Comparison of ENCODE assay signal across 29 cellular contexts in the genomic region with DNA sequence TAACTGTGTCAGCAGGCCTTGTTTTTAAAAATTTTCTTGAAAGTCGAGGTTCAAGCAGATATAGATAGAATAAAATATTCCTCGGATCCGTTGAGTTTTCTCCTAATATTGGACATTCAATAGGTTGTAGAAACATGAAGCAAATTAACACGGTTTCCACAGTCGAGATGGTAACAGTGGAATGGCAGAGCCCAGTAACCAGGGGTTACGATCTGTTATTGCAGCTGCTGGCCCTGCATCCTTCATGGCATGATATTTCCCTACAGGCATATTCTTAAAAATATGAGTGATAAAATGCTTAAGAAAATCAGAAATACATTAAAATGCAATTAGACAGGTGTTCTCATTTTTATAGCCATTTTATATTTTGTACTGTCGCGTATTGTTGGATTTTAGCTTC.
"Had no signal": no experiment of that assay in that cellular context is flagged by ENCODE, and none has a peak within 500 bp of the region (broad histone marks: within the 10 kb centered on the region; RNA-seq: fewer than 3 reads in every experiment).

No MANE protein-coding gene starts in this region.

- H3K4me1 ChIP-seq: adrenal gland, body of pancreas, breast epithelium had no signal

- H3K9me3 ChIP-seq: adrenal gland, body of pancreas had no signal

- H3K27ac ChIP-seq: adrenal gland, body of pancreas, brain microvascular endothelial cell, breast epithelium, VCaP had no signal

- H3K27me3 ChIP-seq: adrenal gland, body of pancreas, brain microvascular endothelial cell, breast epithelium had no signal

- H3K4me3 ChIP-seq: adrenal gland, body of pancreas, breast epithelium had no signal

- DNase-seq: activated B cell treated with CpG ODN at 0.5 μM for 24 hours; activated CD4-positive, alpha-beta memory T cell treated with anti-CD3 and anti-CD28 coated beads for 36 hours; activated CD4-positive, alpha-beta T cell treated with anti-CD3 and anti-CD28 coated beads for 4 hours; activated CD4-positive, alpha-beta T cell treated with anti-CD3 and anti-CD28 coated beads, Interleukin-2, amount 10 ng/mL, durations not matched to agents 24 days and 14 days; activated CD4-positive, alpha-beta T cell treated with anti-CD3 and anti-CD28 coated beads, Interleukin-2, amount 50 U/mL, for 1 hour; activated CD4-positive, alpha-beta T cell treated with anti-CD3 and anti-CD28 coated beads, Interleukin-2, amount 50 U/mL, for 4 hours; activated CD4-positive, CD25-positive, alpha-beta regulatory T cell treated with anti-CD3 and anti-CD28 coated beads, Interleukin-2, amount 50 U/mL, for 72 hours; activated CD8-positive, alpha-beta memory T cell treated with anti-CD3 and anti-CD28 coated beads, Interleukin-2, amount 50 U/mL, for 4 hours; activated CD8-positive, alpha-beta T cell treated with anti-CD3 and anti-CD28 coated beads for 36 hours; activated effector memory CD4-positive, alpha-beta T cell treated with anti-CD3 and anti-CD28 coated beads, Interleukin-2, amount 50 U/mL, for 16 hours; activated gamma-delta T cell treated with Interleukin-2 at 50 U/mL for 16 hours; activated naive CD4-positive, alpha-beta T cell; activated naive CD4-positive, alpha-beta T cell treated with anti-CD3 and anti-CD28 coated beads for 36 hours; activated naive CD4-positive, alpha-beta T cell treated with anti-CD3 and anti-CD28 coated beads, Interleukin-2, amount 50 U/mL, for 16 hours; activated naive CD8-positive, alpha-beta T cell treated with anti-CD3 and anti-CD28 coated beads for 36 hours; activated T-cell treated with anti-CD3 and anti-CD28 coated beads for 4 hours; activated T-cell treated with anti-CD3 and anti-CD28 coated beads, Interleukin-2, amount 50 U/mL, for 1 hour; activated T-cell treated with anti-CD3 and anti-CD28 coated beads, Interleukin-2, amount 50 U/mL, for 4 hours; activated T-cell treated with anti-CD3 and anti-CD28 coated beads, Interleukin-2, amount 50 U/mL, for 72 hours; adrenal gland; amniotic stem cell; body of pancreas; brain microvascular endothelial cell; central memory CD4-positive, alpha-beta T cell; T-helper 1 cell; T-helper 2 cell; T-helper 9 cell had no signal

- H3K36me3 ChIP-seq: adrenal gland, brain microvascular endothelial cell, breast epithelium had no signal
